Comparison of ENCODE assay signal across 28 cellular contexts in the genomic region with DNA sequence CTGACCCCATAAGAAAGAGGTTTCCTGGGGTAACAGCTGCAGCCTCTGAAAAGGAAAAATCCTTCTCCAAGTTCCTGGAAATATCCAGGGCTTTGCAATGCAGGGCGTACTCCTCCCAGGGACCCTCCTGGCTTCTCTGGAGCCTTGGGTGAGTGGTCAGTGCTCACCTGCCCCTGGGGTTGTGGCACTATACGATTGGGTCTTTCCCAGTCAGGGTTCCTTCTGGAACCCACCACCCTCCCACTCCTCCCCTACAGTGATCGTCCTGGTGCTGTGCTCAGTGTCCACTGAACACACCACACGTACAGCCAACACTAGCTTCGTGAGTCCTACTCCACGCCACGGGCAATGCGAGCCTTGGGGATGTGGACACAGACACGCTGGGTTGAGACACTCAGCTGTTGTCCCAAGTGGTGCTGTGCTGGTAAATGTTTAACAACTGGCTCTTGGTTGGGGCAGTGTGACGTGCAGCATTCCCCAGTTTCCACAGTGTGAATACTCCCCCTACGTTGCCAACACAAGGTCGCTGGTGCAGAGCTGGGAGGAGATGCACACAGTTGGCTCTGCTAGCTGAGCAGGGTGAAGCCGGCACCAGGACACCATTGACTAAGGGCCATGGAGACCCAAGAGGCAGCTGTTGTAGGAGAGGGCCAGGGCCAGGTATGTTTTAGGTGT.
DNase-seq lines count a peak whose midpoint lies in the region; ATAC-seq, FAIRE-seq and TF ChIP-seq lines count a peak whose summit lies in the region.
"Had no signal": no experiment of that assay in that cellular context is flagged by ENCODE, and none has a peak within 500 bp of the region (broad histone marks: within the 10 kb centered on the region; RNA-seq: fewer than 3 reads in every experiment).

No MANE protein-coding gene starts in this region.

- TF ChIP-seq EP300 in sigmoid colon (IDR thresholded peaks at IDR 0.05), result no peak

- intact Hi-C loops in right lobe of liver (cut with DNase I), result no loop called here
- intact Hi-C loops in sigmoid colon (cut with DNase I), result no loop called here

- WGBS in right lobe of liver (ENCODE audit: insufficient coverage, low coverage, low lambda C conversion rate, missing lambda C conversion rate), result 46% methylated on average over 11 of the region's 13 CpGs
- 65 to 79% methylated on average over 13 of the region's 13 CpGs for WGBS in sigmoid colon, 2 donors

- no peak for TF ChIP-seq POLR2A in right lobe of liver (IDR thresholded peaks at IDR 0.05)
- no peak for TF ChIP-seq POLR2A in sigmoid colon (IDR thresholded peaks at IDR 0.05)

- H3K27ac ChIP-seq in right lobe of liver (no peak overlapping the region), sigmoid colon (no peak overlapping the region)
- H3K27ac ChIP-seq: heart left ventricle, SK-N-MC, spleen, upper lobe of left lung had no signal

- H3K9me3 ChIP-seq in right lobe of liver (no peaks in the 10 kb centered on the region), sigmoid colon (peaks cover 0 to 4% (median 0%) of the 10 kb centered on the region in 4 donors)
- H3K9me3 ChIP-seq: upper lobe of left lung had no signal

- no peak for FAIRE-seq in RCC 7860 (lab: Jason Lieb, UNC)
- FAIRE-seq: TTC549 had no signal

- DNase-seq in RCC 7860 (ENCODE audit: low spot score), result peak; percentile 61
- DNase-seq in epidermal melanocyte (ENCODE audit: insufficient read length, low spot score), result peak; percentile 6
- DNase-seq in right lobe of liver, result peak in 2 of 3 donors; percentile 55 to 72
- DNase-seq in sigmoid colon, result peak; percentile 55
- DNase-seq in dermis blood vessel endothelial cell, result no peak
- DNase-seq in NOMO-1 treated with DMSO at 0.1 percent for 48 hours (lab: John Stamatoyannopoulos, UW; ENCODE audit: unreplicated experiment), result no peak
- DNase-seq in DMS79 (lab: John Stamatoyannopoulos, UW), result no peak
- DNase-seq in NCI-H524 (lab: John Stamatoyannopoulos, UW), result no peak
- DNase-seq: ACHN; activated CD4-positive, alpha-beta T cell treated with anti-CD3 and anti-CD28 coated beads for 1 hour; activated CD8-positive, alpha-beta T cell treated with anti-CD3 and anti-CD28 coated beads for 36 hours; activated naive CD8-positive, alpha-beta T cell treated with anti-CD3 and anti-CD28 coated beads, Interleukin-2, amount 10 ng/mL, durations not matched to agents 7 days and 5 days; DMS79 treated with DMSO at 0.1 percent for 48 hours; KG1; left cardiac atrium; mesendoderm; MM.1S; NCI-H1417 treated with DMSO at 0.1 percent for 48 hours; NCI-H2081 treated with DMSO at 0.1 percent for 48 hours; NCI-H345; NCI-H774; RPMI8226; spleen; upper lobe of left lung had no signal

- H3K36me3 ChIP-seq in right lobe of liver, result no peaks in the 10 kb centered on the region
- no peaks in the 10 kb centered on the region for H3K36me3 ChIP-seq in sigmoid colon
- H3K36me3 ChIP-seq: heart left ventricle, spleen, upper lobe of left lung had no signal

- no peak overlapping the region for H3K4me3 ChIP-seq in right lobe of liver
- H3K4me3 ChIP-seq in sigmoid colon, result no peak overlapping the region
- H3K4me3 ChIP-seq: heart left ventricle, SK-N-MC, spleen, upper lobe of left lung had no signal

- H3K4me1 ChIP-seq in right lobe of liver (no peaks in the 10 kb centered on the region), sigmoid colon (peaks cover 0 to 18% (median 11%) of the 10 kb centered on the region in 4 donors)

- TF ChIP-seq CTCF in right lobe of liver (IDR thresholded peaks at IDR 0.05) (no peak), sigmoid colon (IDR thresholded peaks at IDR 0.05) (no peak)

- H3K27me3 ChIP-seq in right lobe of liver (no peaks in the 10 kb centered on the region), sigmoid colon (no peaks in the 10 kb centered on the region)
- H3K27me3 ChIP-seq: heart left ventricle, upper lobe of left lung had no signal

- peak; percentile 27 to 91 (median 84) for ATAC-seq in right lobe of liver
- ATAC-seq: activated CD8-positive, alpha-beta T cell treated with anti-CD3 and anti-CD28 coated beads for 36 hours; HCT116; heart left ventricle; left cardiac atrium had no signal

Comparison
In these comparisons a context has a peak if more than half of its experiments do, and no peak if none do; other contexts are left out.
1. DNase-seq: peak in RCC 7860 (single experiment), epidermal melanocyte (single experiment), right lobe of liver (2 of 3) and sigmoid colon (single experiment); none in dermis blood vessel endothelial cell (single experiment), NOMO-1 treated with DMSO at 0.1 percent for 48 hours (single experiment), DMS79 (single experiment) and NCI-H524 (0 of 2).